Comparison of ENCODE assay signal across 1 cellular context in the genomic region with DNA sequence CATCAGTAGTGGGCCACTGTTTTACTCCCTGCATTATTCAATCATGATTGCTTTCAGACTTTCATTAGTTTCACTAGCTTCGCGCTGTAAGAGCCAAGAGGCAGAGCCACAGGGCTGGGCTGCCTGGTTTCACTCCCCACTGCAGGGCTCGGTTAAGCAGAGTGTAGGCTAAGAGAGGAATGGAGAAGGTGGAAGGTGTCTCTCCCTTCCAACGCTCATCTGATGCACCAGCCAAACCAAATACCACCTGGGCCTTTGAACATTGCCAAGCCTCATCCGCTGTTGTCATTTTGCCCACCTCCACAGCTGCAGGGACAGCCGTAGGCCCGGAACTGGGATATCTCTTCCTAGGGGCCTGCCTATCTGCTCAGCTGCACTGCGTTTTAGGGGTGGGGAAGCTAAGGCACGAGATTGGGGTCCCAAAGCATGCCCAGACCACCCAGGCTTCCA.
TF ChIP-seq lines count a peak whose summit lies in the region.

No MANE protein-coding gene starts in this region.

TF ChIP-seq in HepG2, 621 proteins besides CTCF, POLR2A, EP300 and RAD21 (continues in another document):
- TF ChIP-seq ZFP90 (CRISPR knock-in tag; IDR thresholded peaks at IDR 0.05; ENCODE audit: borderline replicate concordance): 0 out of 2 replicates have a peak, but pooled peaks have one; percentile 44
- no peak for TF ChIP-seq CHD2 (IDR thresholded peaks at IDR 0.05; ENCODE audit: low read depth, low read length)
- no peak for TF ChIP-seq KDM5A (IDR thresholded peaks at IDR 0.05; ENCODE audit: borderline replicate concordance, low read length)
- TF ChIP-seq SP2 (CRISPR knock-in tag; IDR thresholded peaks at IDR 0.05): no peak
- TF ChIP-seq ZBTB8A (CRISPR knock-in tag; IDR thresholded peaks at IDR 0.05; ENCODE audit: borderline replicate concordance, low read depth): no peak
- no peak for TF ChIP-seq PAX8 (CRISPR knock-in tag; IDR thresholded peaks at IDR 0.05; ENCODE audit: borderline replicate concordance)
- TF ChIP-seq, protein P1, sequence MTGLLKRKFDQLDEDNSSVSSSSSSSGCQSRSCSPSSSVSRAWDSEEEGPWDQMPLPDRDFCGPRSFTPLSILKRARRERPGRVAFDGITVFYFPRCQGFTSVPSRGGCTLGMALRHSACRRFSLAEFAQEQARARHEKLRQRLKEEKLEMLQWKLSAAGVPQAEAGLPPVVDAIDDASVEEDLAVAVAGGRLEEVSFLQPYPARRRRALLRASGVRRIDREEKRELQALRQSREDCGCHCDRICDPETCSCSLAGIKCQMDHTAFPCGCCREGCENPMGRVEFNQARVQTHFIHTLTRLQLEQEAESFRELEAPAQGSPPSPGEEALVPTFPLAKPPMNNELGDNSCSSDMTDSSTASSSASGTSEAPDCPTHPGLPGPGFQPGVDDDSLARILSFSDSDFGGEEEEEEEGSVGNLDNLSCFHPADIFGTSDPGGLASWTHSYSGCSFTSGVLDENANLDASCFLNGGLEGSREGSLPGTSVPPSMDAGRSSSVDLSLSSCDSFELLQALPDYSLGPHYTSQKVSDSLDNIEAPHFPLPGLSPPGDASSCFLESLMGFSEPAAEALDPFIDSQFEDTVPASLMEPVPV (CRISPR knock-in tag; IDR thresholded peaks at IDR 0.05): no peak
- no peak for TF ChIP-seq ZNF263 (CRISPR knock-in tag; IDR thresholded peaks at IDR 0.05)
- no peak for TF ChIP-seq ZNF614 (CRISPR knock-in tag; IDR thresholded peaks at IDR 0.05; ENCODE audit: borderline replicate concordance)
- TF ChIP-seq, protein P2, sequence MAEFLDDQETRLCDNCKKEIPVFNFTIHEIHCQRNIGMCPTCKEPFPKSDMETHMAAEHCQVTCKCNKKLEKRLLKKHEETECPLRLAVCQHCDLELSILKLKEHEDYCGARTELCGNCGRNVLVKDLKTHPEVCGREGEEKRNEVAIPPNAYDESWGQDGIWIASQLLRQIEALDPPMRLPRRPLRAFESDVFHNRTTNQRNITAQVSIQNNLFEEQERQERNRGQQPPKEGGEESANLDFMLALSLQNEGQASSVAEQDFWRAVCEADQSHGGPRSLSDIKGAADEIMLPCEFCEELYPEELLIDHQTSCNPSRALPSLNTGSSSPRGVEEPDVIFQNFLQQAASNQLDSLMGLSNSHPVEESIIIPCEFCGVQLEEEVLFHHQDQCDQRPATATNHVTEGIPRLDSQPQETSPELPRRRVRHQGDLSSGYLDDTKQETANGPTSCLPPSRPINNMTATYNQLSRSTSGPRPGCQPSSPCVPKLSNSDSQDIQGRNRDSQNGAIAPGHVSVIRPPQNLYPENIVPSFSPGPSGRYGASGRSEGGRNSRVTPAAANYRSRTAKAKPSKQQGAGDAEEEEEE (CRISPR knock-in tag; IDR thresholded peaks at IDR 0.05; ENCODE audit: borderline replicate concordance): no peak
- 0 out of 2 replicates have a peak, but pooled peaks have one; percentile 27 for TF ChIP-seq RXRB (CRISPR knock-in tag; IDR thresholded peaks at IDR 0.05; ENCODE audit: borderline replicate concordance)
- TF ChIP-seq HMGXB4 (CRISPR knock-in tag; IDR thresholded peaks at IDR 0.05; ENCODE audit: borderline replicate concordance in 1 of 2, low read depth in 1 of 2): peak in 1 of 2 experiments; percentile 33; a peak in 2 of 4 replicates
- no peak for TF ChIP-seq ELF3 (CRISPR knock-in tag; IDR thresholded peaks at IDR 0.05)
- TF ChIP-seq TMF1 (CRISPR knock-in tag; IDR thresholded peaks at IDR 0.05; ENCODE audit: low read depth): no peak
- TF ChIP-seq, protein P3, sequence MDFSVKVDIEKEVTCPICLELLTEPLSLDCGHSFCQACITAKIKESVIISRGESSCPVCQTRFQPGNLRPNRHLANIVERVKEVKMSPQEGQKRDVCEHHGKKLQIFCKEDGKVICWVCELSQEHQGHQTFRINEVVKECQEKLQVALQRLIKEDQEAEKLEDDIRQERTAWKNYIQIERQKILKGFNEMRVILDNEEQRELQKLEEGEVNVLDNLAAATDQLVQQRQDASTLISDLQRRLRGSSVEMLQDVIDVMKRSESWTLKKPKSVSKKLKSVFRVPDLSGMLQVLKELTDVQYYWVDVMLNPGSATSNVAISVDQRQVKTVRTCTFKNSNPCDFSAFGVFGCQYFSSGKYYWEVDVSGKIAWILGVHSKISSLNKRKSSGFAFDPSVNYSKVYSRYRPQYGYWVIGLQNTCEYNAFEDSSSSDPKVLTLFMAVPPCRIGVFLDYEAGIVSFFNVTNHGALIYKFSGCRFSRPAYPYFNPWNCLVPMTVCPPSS (IDR thresholded peaks at IDR 0.05): no peak
- TF ChIP-seq LRRFIP1 (CRISPR knock-in tag; conservative IDR thresholded peaks at IDR 0.05): no peak
- TF ChIP-seq, protein P4, sequence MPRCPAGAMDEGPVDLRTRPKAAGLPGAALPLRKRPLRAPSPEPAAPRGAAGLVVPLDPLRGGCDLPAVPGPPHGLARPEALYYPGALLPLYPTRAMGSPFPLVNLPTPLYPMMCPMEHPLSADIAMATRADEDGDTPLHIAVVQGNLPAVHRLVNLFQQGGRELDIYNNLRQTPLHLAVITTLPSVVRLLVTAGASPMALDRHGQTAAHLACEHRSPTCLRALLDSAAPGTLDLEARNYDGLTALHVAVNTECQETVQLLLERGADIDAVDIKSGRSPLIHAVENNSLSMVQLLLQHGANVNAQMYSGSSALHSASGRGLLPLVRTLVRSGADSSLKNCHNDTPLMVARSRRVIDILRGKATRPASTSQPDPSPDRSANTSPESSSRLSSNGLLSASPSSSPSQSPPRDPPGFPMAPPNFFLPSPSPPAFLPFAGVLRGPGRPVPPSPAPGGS (CRISPR knock-in tag; IDR thresholded peaks at IDR 0.05): no peak
- TF ChIP-seq IRF9 (CRISPR knock-in tag; IDR thresholded peaks at IDR 0.05; ENCODE audit: borderline replicate concordance): no peak
- TF ChIP-seq ZNF709 (CRISPR knock-in tag; IDR thresholded peaks at IDR 0.05): no peak
- TF ChIP-seq MYC (CRISPR knock-in tag; IDR thresholded peaks at IDR 0.05; ENCODE audit: borderline replicate concordance): 0 out of 2 replicates have a peak, but pooled peaks have one; percentile 9
- 0 out of 2 replicates have a peak, but pooled peaks have one; percentile 4 for TF ChIP-seq CBFB (CRISPR knock-in tag; IDR thresholded peaks at IDR 0.05)
- no peak for TF ChIP-seq ZNF296 (CRISPR knock-in tag; conservative IDR thresholded peaks at IDR 0.05)
- TF ChIP-seq ZNF484 (CRISPR knock-in tag; IDR thresholded peaks at IDR 0.05; ENCODE audit: borderline replicate concordance, low read depth): no peak
- no peak for TF ChIP-seq NPAS2 (CRISPR knock-in tag; IDR thresholded peaks at IDR 0.05; ENCODE audit: borderline replicate concordance)
- no peak for TF ChIP-seq CCAR2 (optimal IDR thresholded peaks at IDR 0.05; ENCODE audit: low read depth, low read length)
- TF ChIP-seq NR1H2 (CRISPR knock-in tag; IDR thresholded peaks at IDR 0.05; ENCODE audit: borderline replicate concordance, low read depth): no peak
- TF ChIP-seq SATB2 (CRISPR knock-in tag; IDR thresholded peaks at IDR 0.05): no peak
- TF ChIP-seq DR1 (CRISPR knock-in tag; IDR thresholded peaks at IDR 0.05): peak; percentile 8; the same call in 1 of the 2 replicates
- TF ChIP-seq MTA1 (CRISPR knock-in tag; IDR thresholded peaks at IDR 0.05; ENCODE audit: borderline replicate concordance): no peak; the same call in 1 of the 2 replicates
- TF ChIP-seq ZNF318 (CRISPR knock-in tag; IDR thresholded peaks at IDR 0.05): no peak
- TF ChIP-seq HMGA1 (CRISPR knock-in tag; conservative IDR thresholded peaks at IDR 0.05): no peak
- no peak for TF ChIP-seq ZNF577 (CRISPR knock-in tag; IDR thresholded peaks at IDR 0.05; ENCODE audit: borderline replicate concordance, low read depth)
- TF ChIP-seq KDM3A (CRISPR knock-in tag; IDR thresholded peaks at IDR 0.05; ENCODE audit: low read depth): no peak
- 0 out of 2 replicates have a peak, but pooled peaks have one; percentile 20 for TF ChIP-seq KLF12 (CRISPR knock-in tag; IDR thresholded peaks at IDR 0.05; ENCODE audit: borderline replicate concordance)
- TF ChIP-seq, protein P5, sequence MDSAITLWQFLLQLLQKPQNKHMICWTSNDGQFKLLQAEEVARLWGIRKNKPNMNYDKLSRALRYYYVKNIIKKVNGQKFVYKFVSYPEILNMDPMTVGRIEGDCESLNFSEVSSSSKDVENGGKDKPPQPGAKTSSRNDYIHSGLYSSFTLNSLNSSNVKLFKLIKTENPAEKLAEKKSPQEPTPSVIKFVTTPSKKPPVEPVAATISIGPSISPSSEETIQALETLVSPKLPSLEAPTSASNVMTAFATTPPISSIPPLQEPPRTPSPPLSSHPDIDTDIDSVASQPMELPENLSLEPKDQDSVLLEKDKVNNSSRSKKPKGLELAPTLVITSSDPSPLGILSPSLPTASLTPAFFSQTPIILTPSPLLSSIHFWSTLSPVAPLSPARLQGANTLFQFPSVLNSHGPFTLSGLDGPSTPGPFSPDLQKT (CRISPR knock-in tag; IDR thresholded peaks at IDR 0.05; ENCODE audit: borderline replicate concordance): no peak
